38 cellular contexts compared by ENCODE assay signal in genomic region chr19:49004133-49004532, GRCh38. TPM values are rescaled to one million over a fixed set of nuclear protein-coding genes. Genes with fewer than 3 reads are reported as not detected.
"Had no signal": no experiment of that assay in that cellular context is flagged by ENCODE, and none has a peak within 500 bp of the region (broad histone marks: within the 10 kb centered on the region; RNA-seq: fewer than 3 reads in every experiment).

No MANE protein-coding gene starts in this region.

- H3K27ac ChIP-seq: KMS-11 had no signal

- H3K4me2 ChIP-seq: KMS-11 had no signal

- H3K4me3 ChIP-seq: MG63 had no signal

- DNase-seq: Karpas-422, Kasumi-1, KG1, MG63, MM.1S, MV-4-11, NCI-H1048, NCI-H1092, NCI-H1092 treated with DMSO at 0.1 percent for 48 hours, NCI-H1105, NCI-H1105 treated with DMSO at 0.1 percent for 48 hours, NCI-H1417, NCI-H1417 treated with DMSO at 0.1 percent for 48 hours, NCI-H1436, NCI-H1436 treated with DMSO at 0.1 percent for 48 hours, NCI-H146, NCI-H1694, NCI-H1694 treated with DMSO at 0.1 percent for 48 hours, NCI-H187, NCI-H187 treated with DMSO at 0.1 percent for 48 hours, NCI-H1930, NCI-H2029, NCI-H2029 treated with DMSO at 0.1 percent for 48 hours, NCI-H2081, NCI-H2081 treated with DMSO at 0.1 percent for 48 hours, NCI-H2107, NCI-H2171, NCI-H2171 treated with DMSO at 0.1 percent for 48 hours, NCI-H2227 treated with DMSO at 0.1 percent for 48 hours, NCI-H226, NCI-H345, NCI-H446, NCI-H446 treated with DMSO at 0.1 percent for 48 hours, NCI-H510A had no signal

- H3K27me3 ChIP-seq: MG63 had no signal

- H3K9ac ChIP-seq: KMS-11 had no signal

- H3K9me3 ChIP-seq: MG63 had no signal

RNA-seq across cellular contexts. Expression of gene LHB, which starts 12.8 kb away (rescaled TPM):
- total RNA-seq: LHCN-M2, MCF 10A, NCI-H460 had no signal

RNA-seq across cellular contexts. Expression of gene CGB3, which starts 20.0 kb away (rescaled TPM):
- total RNA-seq: LHCN-M2, MCF 10A, NCI-H460 had no signal

RNA-seq across cellular contexts. Expression of gene CGB2, which starts 27.6 kb away (rescaled TPM):
- total RNA-seq: LHCN-M2, MCF 10A, NCI-H460 had no signal
